8 cellular contexts compared by ENCODE assay signal in the genomic region with DNA sequence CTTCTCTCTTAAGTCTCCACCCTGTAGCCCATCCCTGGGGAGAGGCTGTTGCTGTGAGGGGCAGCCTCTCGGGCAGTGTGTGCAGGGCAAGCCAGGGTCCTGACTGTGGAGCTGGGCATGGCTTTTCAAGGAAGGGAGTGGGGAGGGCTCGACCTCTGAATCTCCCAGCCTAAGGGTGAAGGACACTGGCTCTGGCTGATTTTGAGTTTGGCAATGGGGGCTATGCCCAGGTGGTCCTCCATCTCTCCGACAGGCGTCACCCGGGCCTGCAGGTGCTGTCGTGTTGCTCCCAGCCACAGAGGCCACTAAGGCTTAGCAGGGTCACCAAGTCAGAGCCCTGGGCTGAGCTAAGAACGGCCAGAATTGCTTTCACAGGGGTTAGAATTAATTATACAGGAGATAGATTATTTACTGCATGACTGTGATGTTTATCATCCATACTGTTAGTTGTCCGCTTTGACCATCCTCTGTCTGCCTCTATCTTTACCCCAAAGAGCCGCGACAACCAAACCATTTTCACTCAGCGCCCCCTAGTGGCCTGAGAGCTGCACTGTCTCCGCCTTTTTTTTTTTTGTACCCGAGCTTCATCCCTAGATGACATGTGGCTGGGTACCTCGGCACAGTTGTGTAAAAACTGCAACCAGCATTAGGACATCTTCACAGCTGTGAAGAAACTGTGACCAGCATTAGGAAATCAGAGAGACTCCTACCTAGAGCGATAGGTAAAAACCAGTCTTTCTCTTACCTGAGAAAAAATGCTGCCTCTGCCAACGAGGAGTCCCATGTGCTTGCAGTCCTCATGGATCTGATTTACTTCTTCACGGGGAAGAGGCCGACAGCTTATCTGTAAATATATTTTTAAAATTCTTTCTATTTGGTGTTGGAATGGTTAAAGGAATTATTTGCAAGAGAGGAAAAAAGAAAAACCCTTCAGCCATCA. TPM values are rescaled to one million over a fixed set of nuclear protein-coding genes. Genes with fewer than 3 reads are reported as not detected.
DNase-seq lines count a peak whose midpoint lies in the region; ATAC-seq and TF ChIP-seq lines count a peak whose summit lies in the region.

No MANE protein-coding gene starts in this region.

- H3K27ac ChIP-seq in IMR-90 (ENCODE audit: insufficient read depth, low read length) (no peak overlapping the region), OCI-LY1 (ENCODE audit: low read depth, low read length, poor library complexity, severe bottlenecking) (no peak overlapping the region), neuronal stem cell (replicated peaks; ENCODE audit: low read length) (no peak overlapping the region), tibial nerve (no peak overlapping the region)

- dilution Hi-C loops in IMR-90 (cut with HindIII; ENCODE audit: low sequenced_read_pairs, unreplicated experiment), result no loop called here

- ATAC-seq in GM21367 (IDR thresholded peaks at IDR 0.05; ENCODE audit: unreplicated experiment), result peak; percentile 85
- ATAC-seq in IMR-90 (ENCODE audit: low read depth), result peak; percentile 89

- H2BK5ac ChIP-seq in IMR-90 (ENCODE audit: low read depth, low read length, poor library complexity, severe bottlenecking) (no peak overlapping the region), neuronal stem cell (ENCODE audit: low read length) (no peak overlapping the region)

- H3K4me2 ChIP-seq in IMR-90 (ENCODE audit: low read depth, low read length), result 0 out of 2 replicates have a peak overlapping the region, but pooled peaks have one; percentile 7
- H3K4me2 ChIP-seq in OCI-LY1 (ENCODE audit: low read length), result no peak overlapping the region
- H3K4me2 ChIP-seq in neuronal stem cell (ENCODE audit: insufficient read depth, low read length, poor library complexity, severe bottlenecking), result no peak overlapping the region

- no peak overlapping the region for H2AK5ac ChIP-seq in IMR-90 (ENCODE audit: low read depth, low read length)
- H2AK5ac ChIP-seq in neuronal stem cell (ENCODE audit: low read depth, low read length), result no peak overlapping the region

- TF ChIP-seq POLR2A in IMR-90 (IDR thresholded peaks at IDR 0.05; ENCODE audit: low read depth, low read length) (no peak), tibial nerve (IDR thresholded peaks at IDR 0.05) (no peak)

- H3K9me3 ChIP-seq in IMR-90 (ENCODE audit: control insufficient read depth, insufficient read depth, low read length), result no peaks in the 10 kb centered on the region
- no peaks in the 10 kb centered on the region for H3K9me3 ChIP-seq in OCI-LY1 (ENCODE audit: low read length)
- H3K9me3 ChIP-seq in neuronal stem cell (replicated peaks in 1 of 2; ENCODE audit: control insufficient read depth in 2 of 2, insufficient read depth in 1 of 2, low read depth in 1 of 2, low read length in 2 of 2), result peaks cover 0 to 4% of the 10 kb centered on the region in 2 donors
- H3K9me3 ChIP-seq in tibial nerve, result no peaks in the 10 kb centered on the region

- H2BK20ac ChIP-seq in IMR-90 (ENCODE audit: low read depth, low read length), result no peak overlapping the region

- H3K4ac ChIP-seq in IMR-90 (ENCODE audit: low read depth, low read length) (no peak overlapping the region), neuronal stem cell (ENCODE audit: low read length) (no peak overlapping the region)

- H4K8ac ChIP-seq in IMR-90 (ENCODE audit: low read depth in 2 of 2, low read length in 2 of 2), result no peak overlapping the region
- no peak overlapping the region for H4K8ac ChIP-seq in neuronal stem cell (ENCODE audit: low read depth, low read length)

- no TSS peak for BruUV-seq in IMR-90 (replicated peaks; lab: Mats Ljungman, UMichigan)

- H3K23ac ChIP-seq in IMR-90 (ENCODE audit: low read depth, low read length), result no peak overlapping the region
- no peak overlapping the region for H3K23ac ChIP-seq in neuronal stem cell (ENCODE audit: low read depth, low read length, poor library complexity)

- H4K20me1 ChIP-seq in IMR-90 (ENCODE audit: insufficient read depth, low read length) (no peaks in the 10 kb centered on the region), OCI-LY1 (ENCODE audit: insufficient read depth, low read length) (no peaks in the 10 kb centered on the region)

- H2AFZ ChIP-seq in IMR-90 (replicated peaks; ENCODE audit: low read length, poor library complexity) (no peak overlapping the region), OCI-LY1 (ENCODE audit: low read length) (no peak overlapping the region), neuronal stem cell (ENCODE audit: low read length) (no peak overlapping the region)

- in situ Hi-C loops in IMR-90 (cut with MboI; ENCODE audit: low sequenced_read_pairs), result loop anchor here (10.0 kb wide), 1 partner anchor 528 kb away; no protein-coding TSS in a partner anchor

- CTCF ChIA-PET in IMR-90 (lab: Yijun Ruan, JAX), result interaction anchor here (0.6 to 1.5 kb wide), 11 partner anchors 9 to 315 kb away, joined by 3 to 7 read pairs (median 3); no protein-coding TSS in a partner anchor

- no peak overlapping the region for H4K5ac ChIP-seq in IMR-90 (ENCODE audit: low read depth, low read length)

- H3K18ac ChIP-seq in IMR-90 (ENCODE audit: low read depth, low read length) (no peak overlapping the region), neuronal stem cell (ENCODE audit: low read length) (no peak overlapping the region)

- no peaks in the 10 kb centered on the region for H3K79me1 ChIP-seq in IMR-90 (ENCODE audit: low read depth in 1 of 2, low read length in 2 of 2)
- H3K79me1 ChIP-seq in neuronal stem cell (ENCODE audit: low read depth, low read length), result no peaks in the 10 kb centered on the region

- TF ChIP-seq CTCF in IMR-90 (conservative IDR thresholded peaks at IDR 0.05; ENCODE audit: low read depth, low read length) (peak; percentile 85), OCI-LY1 (IDR thresholded peaks at IDR 0.05; ENCODE audit: low read length) (peak; percentile 85), tibial nerve (IDR thresholded peaks at IDR 0.05) (peak; percentile 61 to 80 (median 73))

- H3K9ac ChIP-seq in IMR-90 (ENCODE audit: low read depth, low read length), result no peak overlapping the region
- H3K9ac ChIP-seq in OCI-LY1 (ENCODE audit: low read length), result no peak overlapping the region
- H3K9ac ChIP-seq in neuronal stem cell (ENCODE audit: low read depth, low read length, poor library complexity), result no peak overlapping the region

- no peak for TF ChIP-seq EP300 in tibial nerve (IDR thresholded peaks at IDR 0.05)

- H3F3A ChIP-seq in OCI-LY1 (ENCODE audit: insufficient read depth, low read length), result no peaks in the 10 kb centered on the region

- H2BK15ac ChIP-seq in IMR-90 (ENCODE audit: low read depth, low read length), result no peak overlapping the region
- H2BK15ac ChIP-seq in neuronal stem cell (ENCODE audit: low read length), result no peak overlapping the region

- H3K27me3 ChIP-seq in IMR-90 (ENCODE audit: control insufficient read depth, insufficient read depth, low read length) (peaks cover 19% of the 10 kb centered on the region), OCI-LY1 (ENCODE audit: insufficient read depth, low read length) (no peaks in the 10 kb centered on the region), neuronal stem cell (ENCODE audit: control insufficient read depth in 3 of 3, insufficient read depth in 3 of 3, low read depth in 1 of 3, low read length in 3 of 3) (peaks cover 0 to 11% (median 0%) of the 10 kb centered on the region in 3 experiments), tibial nerve (no peaks in the 10 kb centered on the region)

- peak overlapping the region; percentile 48; the same call in 1 of the 2 replicates for H2BK120ac ChIP-seq in IMR-90 (ENCODE audit: low read depth, low read length)
- H2BK120ac ChIP-seq in neuronal stem cell (ENCODE audit: low read depth, low read length), result no peak overlapping the region

- H4K91ac ChIP-seq in IMR-90 (ENCODE audit: insufficient read depth, low read depth, low read length) (no peak overlapping the region), neuronal stem cell (ENCODE audit: low read depth, low read length, poor library complexity) (no peak overlapping the region)

- peak; percentile 73 for TF ChIP-seq RAD21 in IMR-90 (IDR thresholded peaks at IDR 0.05; ENCODE audit: low read length)

- no peak overlapping the region for H3K56ac ChIP-seq in IMR-90 (ENCODE audit: extremely low read depth, insufficient read depth, low read length)

- H3K9me2 ChIP-seq in OCI-LY1 (ENCODE audit: low read depth, low read length), result no peaks in the 10 kb centered on the region

- H3K36me3 ChIP-seq in IMR-90 (ENCODE audit: control insufficient read depth, insufficient read depth, low read length) (no peaks in the 10 kb centered on the region), OCI-LY1 (ENCODE audit: insufficient read depth, low read length) (no peaks in the 10 kb centered on the region), neuronal stem cell (replicated peaks in 1 of 2; ENCODE audit: control insufficient read depth in 2 of 2, insufficient read depth in 2 of 2, low read length in 2 of 2) (no peaks in the 10 kb centered on the region), tibial nerve (no peaks in the 10 kb centered on the region)

- H3K14ac ChIP-seq in IMR-90 (replicated peaks; ENCODE audit: low read depth, low read length) (no peak overlapping the region), neuronal stem cell (ENCODE audit: low read length) (no peak overlapping the region)

- H2AK9ac ChIP-seq in IMR-90 (replicated peaks; ENCODE audit: low read depth, low read length, poor library complexity), result no peak overlapping the region

- H3K9me1 ChIP-seq in IMR-90 (ENCODE audit: insufficient read depth, low read length), result no peaks in the 10 kb centered on the region

- DNase-seq in DMS 273 (lab: John Stamatoyannopoulos, UW; ENCODE audit: unreplicated experiment) (peak; percentile 88), IMR-90 (peak; percentile 46), fibroblast of gingiva (ENCODE audit: low read depth) (peak; percentile 23), neuronal stem cell (ENCODE audit: low spot score) (peak; percentile 65), tibial nerve (ENCODE audit: low spot score in 2 of 2) (peak; percentile 21 to 50)
- DNase-seq in activated T-cell treated with anti-CD3 and anti-CD28 coated beads, Interleukin-2, amount 50 U/mL, for 1 hour, result peak; percentile 43

- POLR2A ChIA-PET in IMR-90 (lab: Charles Lee; ENCODE audit: unreplicated experiment), result no interaction called here

- H3K4me1 ChIP-seq in IMR-90 (ENCODE audit: control insufficient read depth, insufficient read depth, low read length) (0 out of 2 replicates have a peak, but pooled peaks cover 2% of the 10 kb centered on the region), OCI-LY1 (ENCODE audit: insufficient read depth, low read length, severe bottlenecking) (no peaks in the 10 kb centered on the region), neuronal stem cell (ENCODE audit: control insufficient read depth in 2 of 2, insufficient read depth in 1 of 2, low read depth in 1 of 2, low read length in 2 of 2) (no peaks in the 10 kb centered on the region), tibial nerve (peaks cover 0 to 13% (median 0%) of the 10 kb centered on the region in 4 donors)

- WGBS in IMR-90 (ENCODE audit: extremely low coverage in 2 of 2, insufficient read length in 1 of 2), 2 experiments, result 89% methylated on average over 3 of the region's 18 CpGs; no CpG with 5 or more reads in 1 of the 2 experiments
- no CpG with 5 or more reads among the region's 18 CpGs for WGBS in neuronal stem cell (ENCODE audit: extremely low coverage in 2 of 2, insufficient read length in 2 of 2, insufficient replicate concordance in 1 of 2), 2 donors
- 38 to 42% methylated on average over 18 of the region's 18 CpGs for WGBS in tibial nerve, 2 donors

- H3K79me2 ChIP-seq in OCI-LY1 (ENCODE audit: insufficient read depth, low read length), result no peaks in the 10 kb centered on the region

- H2BK12ac ChIP-seq in neuronal stem cell (ENCODE audit: low read length), result no peak overlapping the region

- no peak overlapping the region for H3K4me3 ChIP-seq in IMR-90 (ENCODE audit: insufficient read depth, low read depth, low read length)
- H3K4me3 ChIP-seq in OCI-LY1 (ENCODE audit: low read depth, low read length, poor library complexity, severe bottlenecking), result no peak overlapping the region
- no peak overlapping the region for H3K4me3 ChIP-seq in neuronal stem cell (ENCODE audit: low read length in 2 of 2)
- H3K4me3 ChIP-seq in tibial nerve, result no peak overlapping the region

- intact Hi-C loops in IMR-90 (cut with micrococcal nuclease), result loop anchor here (2.0 kb wide), 2 partner anchors 44 to 528 kb away; no protein-coding TSS in a partner anchor

RNA-seq across cellular contexts. Expression of a gene that starts 44.5 kb away (rescaled TPM):
- total RNA-seq in IMR-90 (2012; rRNA removed) (not detected in 2 replicates), tibial nerve (not detected)
- not detected in 2 replicates for polyA plus RNA-seq in IMR-90 (2012; rRNA removed)
- not detected in 2 replicates for polyA plus RNA-seq in IMR-90 (2012; cell fraction: cytosol; rRNA removed)
- polyA plus RNA-seq in IMR-90 (2012; cell fraction: nucleus; rRNA removed; ENCODE audit: low replicate concordance), result not detected in 2 replicates
- polyA plus RNA-seq in neuronal stem cell (2013, experiment 1 of 2), result not detected
- polyA plus RNA-seq in neuronal stem cell (2013, experiment 2 of 2), result not detected

Comparison
In these comparisons a context has a peak if more than half of its experiments do, and no peak if none do; other contexts are left out.
1. DNase-seq: peak in every context shown above with its lines; median percentile 88 in DMS 273; 65 in neuronal stem cell; 46 in IMR-90; 43 in activated T-cell treated with anti-CD3 and anti-CD28 coated beads, Interleukin-2, amount 50 U/mL, for 1 hour; 36 in tibial nerve; 23 in fibroblast of gingiva.